In the genomic region with DNA sequence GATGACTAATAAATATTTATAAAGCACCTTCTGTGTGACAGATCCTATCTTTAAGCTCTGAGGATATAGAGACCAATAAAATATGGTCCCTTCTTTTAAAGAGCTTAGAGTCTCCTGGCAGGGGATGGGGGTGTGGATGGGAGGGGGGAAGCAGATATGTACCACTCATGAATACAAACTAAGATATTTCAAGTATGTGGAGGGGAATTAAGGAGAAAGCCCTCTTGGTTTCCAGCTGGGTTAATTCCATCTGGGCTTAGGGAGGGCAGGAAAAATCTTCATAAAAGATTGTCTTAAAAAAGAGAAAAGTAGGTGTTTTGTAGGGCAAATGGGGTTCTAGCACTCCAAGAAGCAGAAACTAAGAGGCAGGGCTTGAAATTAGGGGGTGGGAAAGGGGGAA, we compare ENCODE assay signal across 10 cellular contexts. TPM values are rescaled to one million over a fixed set of nuclear protein-coding genes. Genes with fewer than 3 reads are reported as not detected.
DNase-seq lines count a peak whose midpoint lies in the region; ATAC-seq and TF ChIP-seq lines count a peak whose summit lies in the region.
"Had no signal": no experiment of that assay in that cellular context is flagged by ENCODE, and none has a peak within 500 bp of the region (broad histone marks: within the 10 kb centered on the region; RNA-seq: fewer than 3 reads in every experiment).

No MANE protein-coding gene starts in this region.

- H3K4me1 Mint-ChIP-seq in activated naive CD8-positive, alpha-beta T cell treated with anti-CD3 and anti-CD28 coated beads, Interleukin-2, amount 50 U/mL, for 24 hours: peaks cover 21% of the 10 kb centered on the region

- no peak for TF ChIP-seq CTCF in foreskin fibroblast (IDR thresholded peaks at IDR 0.05; ENCODE audit: low read depth, low read length)

- H3K4me3 ChIP-seq in foreskin fibroblast (ENCODE audit: low read depth in 1 of 2, low read length in 2 of 2): no peak overlapping the region
- H3K4me3 ChIP-seq: ascending aorta had no signal

- H3K4me3 Mint-ChIP-seq in activated naive CD8-positive, alpha-beta T cell treated with anti-CD3 and anti-CD28 coated beads, Interleukin-2, amount 50 U/mL, for 24 hours: no peak overlapping the region

- no peaks in the 10 kb centered on the region for H3K27me3 Mint-ChIP-seq in activated naive CD8-positive, alpha-beta T cell treated with anti-CD3 and anti-CD28 coated beads, Interleukin-2, amount 50 U/mL, for 24 hours

- peaks cover 19% of the 10 kb centered on the region for H3K36me3 Mint-ChIP-seq in activated naive CD8-positive, alpha-beta T cell treated with anti-CD3 and anti-CD28 coated beads, Interleukin-2, amount 50 U/mL, for 24 hours (ENCODE audit: low read depth)

- no peak overlapping the region for H3K27ac Mint-ChIP-seq in activated naive CD8-positive, alpha-beta T cell treated with anti-CD3 and anti-CD28 coated beads, Interleukin-2, amount 50 U/mL, for 24 hours

- H3K9me3 Mint-ChIP-seq in activated naive CD8-positive, alpha-beta T cell treated with anti-CD3 and anti-CD28 coated beads, Interleukin-2, amount 50 U/mL, for 24 hours: no peaks in the 10 kb centered on the region

- DNase-seq in GM03348 (ENCODE audit: low spot score): peak; percentile 77
- peak; percentile 69 for DNase-seq in RPMI7951 (ENCODE audit: low read depth)
- DNase-seq in foreskin fibroblast: peak; percentile 44 to 63
- peak; percentile 50 for DNase-seq in renal cortical epithelial cell (ENCODE audit: low read depth)
- DNase-seq in DMS53 treated with DMSO at 0.1 percent for 48 hours (lab: John Stamatoyannopoulos, UW; ENCODE audit: unreplicated experiment): no peak
- DNase-seq in activated naive CD8-positive, alpha-beta T cell treated with anti-CD3 and anti-CD28 coated beads, Interleukin-2, amount 50 U/mL, for 24 hours: no peak
- DNase-seq in NCI-H2171 (lab: John Stamatoyannopoulos, UW): no peak
- DNase-seq: OCI-M1 had no signal

- no peak for ATAC-seq in GM18907 (IDR thresholded peaks at IDR 0.05; ENCODE audit: unreplicated experiment)
- no peak for ATAC-seq in activated naive CD8-positive, alpha-beta T cell treated with anti-CD3 and anti-CD28 coated beads, Interleukin-2, amount 50 U/mL, for 24 hours

RNA-seq across cellular contexts. Expression of a gene that starts 18.0 kb away (rescaled TPM):
- 16.0 and 19.0 TPM in 2 replicates for total RNA-seq in RPMI7951 (2014; rRNA removed; shearing (Covaris generic))
- total RNA-seq in renal cortical epithelial cell: 4.0 and 6.3 TPM in 2 replicates

RNA-seq across cellular contexts. Expression of a gene that starts 21.6 kb away (rescaled TPM):
- total RNA-seq in RPMI7951 (2014; rRNA removed; shearing (Covaris generic)): 28.7 and 43.4 TPM in 2 replicates
- 40.6 and 58.4 TPM in 2 replicates for total RNA-seq in renal cortical epithelial cell

RNA-seq across cellular contexts. Expression of a gene that starts 48.5 kb away (rescaled TPM):
- 16.1 and 18.7 TPM in 2 replicates for total RNA-seq in RPMI7951 (2014; rRNA removed; shearing (Covaris generic))
- 16.3 and 36.6 TPM in 2 replicates for total RNA-seq in renal cortical epithelial cell

Comparison
In these comparisons a context has a peak if more than half of its experiments do, and no peak if none do; other contexts are left out.
1. DNase-seq: peak in GM03348 (single experiment), RPMI7951 (single experiment), foreskin fibroblast (2 of 2) and renal cortical epithelial cell (single experiment); none in DMS53 treated with DMSO at 0.1 percent for 48 hours (single experiment), activated naive CD8-positive, alpha-beta T cell treated with anti-CD3 and anti-CD28 coated beads, Interleukin-2, amount 50 U/mL, for 24 hours (single experiment) and NCI-H2171 (single experiment).